Comparison of ENCODE assay signal across 1 cellular context in the genomic region with DNA sequence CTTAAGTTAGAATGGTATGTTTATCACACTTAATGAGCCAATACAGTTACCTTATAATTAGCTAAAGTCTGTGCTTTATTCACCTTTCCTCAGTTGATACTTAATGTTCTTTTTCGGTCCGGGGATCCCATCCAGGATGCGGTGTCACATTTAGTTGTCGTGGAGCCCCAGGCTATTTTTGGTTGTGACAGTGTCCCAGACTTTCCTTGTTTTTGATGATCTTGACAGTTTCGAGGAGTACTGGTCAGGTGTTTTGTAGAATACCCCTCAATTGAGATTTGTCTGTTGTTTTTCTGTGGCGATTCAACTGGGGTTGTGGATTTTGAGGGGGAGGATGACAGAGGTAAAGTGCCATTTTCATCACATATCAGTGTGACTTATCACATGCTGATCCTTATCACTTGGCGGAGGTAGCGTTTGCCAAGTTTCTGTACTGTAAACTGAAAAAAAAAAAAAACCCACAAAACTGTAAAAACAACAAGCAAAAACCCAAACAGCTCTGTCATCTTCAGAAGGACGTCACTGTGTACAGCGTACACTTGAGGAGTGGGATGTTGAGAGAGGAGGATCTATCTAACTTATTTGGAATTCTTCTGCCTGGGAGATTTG.
TF ChIP-seq lines count a peak whose summit lies in the region.

No MANE protein-coding gene starts in this region.

TF ChIP-seq in HepG2, 621 proteins besides CTCF, POLR2A, EP300 and RAD21:
- TF ChIP-seq, protein P1, sequence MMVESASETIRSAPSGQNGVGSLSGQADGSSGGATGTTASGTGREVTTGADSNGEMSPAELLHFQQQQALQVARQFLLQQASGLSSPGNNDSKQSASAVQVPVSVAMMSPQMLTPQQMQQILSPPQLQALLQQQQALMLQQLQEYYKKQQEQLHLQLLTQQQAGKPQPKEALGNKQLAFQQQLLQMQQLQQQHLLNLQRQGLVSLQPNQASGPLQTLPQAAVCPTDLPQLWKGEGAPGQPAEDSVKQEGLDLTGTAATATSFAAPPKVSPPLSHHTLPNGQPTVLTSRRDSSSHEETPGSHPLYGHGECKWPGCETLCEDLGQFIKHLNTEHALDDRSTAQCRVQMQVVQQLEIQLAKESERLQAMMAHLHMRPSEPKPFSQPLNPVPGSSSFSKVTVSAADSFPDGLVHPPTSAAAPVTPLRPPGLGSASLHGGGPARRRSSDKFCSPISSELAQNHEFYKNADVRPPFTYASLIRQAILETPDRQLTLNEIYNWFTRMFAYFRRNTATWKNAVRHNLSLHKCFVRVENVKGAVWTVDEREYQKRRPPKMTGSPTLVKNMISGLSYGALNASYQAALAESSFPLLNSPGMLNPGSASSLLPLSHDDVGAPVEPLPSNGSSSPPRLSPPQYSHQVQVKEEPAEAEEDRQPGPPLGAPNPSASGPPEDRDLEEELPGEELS (CRISPR knock-in tag; IDR thresholded peaks at IDR 0.05) = 0 out of 2 replicates have a peak, but pooled peaks have one; percentile 26
- TF ChIP-seq, protein P2, sequence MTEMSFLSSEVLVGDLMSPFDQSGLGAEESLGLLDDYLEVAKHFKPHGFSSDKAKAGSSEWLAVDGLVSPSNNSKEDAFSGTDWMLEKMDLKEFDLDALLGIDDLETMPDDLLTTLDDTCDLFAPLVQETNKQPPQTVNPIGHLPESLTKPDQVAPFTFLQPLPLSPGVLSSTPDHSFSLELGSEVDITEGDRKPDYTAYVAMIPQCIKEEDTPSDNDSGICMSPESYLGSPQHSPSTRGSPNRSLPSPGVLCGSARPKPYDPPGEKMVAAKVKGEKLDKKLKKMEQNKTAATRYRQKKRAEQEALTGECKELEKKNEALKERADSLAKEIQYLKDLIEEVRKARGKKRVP (CRISPR knock-in tag; IDR thresholded peaks at IDR 0.05) = peak in 1 of 2 experiments; percentile 24; a peak in 1 of 4 replicates
- TF ChIP-seq ZNF703 (CRISPR knock-in tag; IDR thresholded peaks at IDR 0.05; ENCODE audit: borderline replicate concordance) (no peak), MAFF (IDR thresholded peaks at IDR 0.05; ENCODE audit: low read depth, low read length) (0 out of 2 replicates have a peak, but pooled peaks have one; percentile 55), MAFK (conservative IDR thresholded peaks at IDR 0.05 in 1 of 2, IDR thresholded peaks at IDR 0.05 in 1 of 2; ENCODE audit: low read length in 2 of 2) (peak; percentile 75 to 77), ZNF788 (CRISPR knock-in tag; IDR thresholded peaks at IDR 0.05; ENCODE audit: borderline replicate concordance) (no peak), SSRP1 (CRISPR knock-in tag; IDR thresholded peaks at IDR 0.05) (0 out of 2 replicates have a peak, but pooled peaks have one; percentile 35), RBM22 (optimal IDR thresholded peaks at IDR 0.05; ENCODE audit: low read length) (peak; percentile 68), ZMYM4 (CRISPR knock-in tag; IDR thresholded peaks at IDR 0.05) (0 out of 2 replicates have a peak, but pooled peaks have one; percentile 14), KLF11 (CRISPR knock-in tag; IDR thresholded peaks at IDR 0.05) (no peak)
- TF ChIP-seq, protein P3, sequence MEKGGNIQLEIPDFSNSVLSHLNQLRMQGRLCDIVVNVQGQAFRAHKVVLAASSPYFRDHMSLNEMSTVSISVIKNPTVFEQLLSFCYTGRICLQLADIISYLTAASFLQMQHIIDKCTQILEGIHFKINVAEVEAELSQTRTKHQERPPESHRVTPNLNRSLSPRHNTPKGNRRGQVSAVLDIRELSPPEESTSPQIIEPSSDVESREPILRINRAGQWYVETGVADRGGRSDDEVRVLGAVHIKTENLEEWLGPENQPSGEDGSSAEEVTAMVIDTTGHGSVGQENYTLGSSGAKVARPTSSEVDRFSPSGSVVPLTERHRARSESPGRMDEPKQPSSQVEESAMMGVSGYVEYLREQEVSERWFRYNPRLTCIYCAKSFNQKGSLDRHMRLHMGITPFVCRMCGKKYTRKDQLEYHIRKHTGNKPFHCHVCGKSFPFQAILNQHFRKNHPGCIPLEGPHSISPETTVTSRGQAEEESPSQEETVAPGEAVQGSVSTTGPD (CRISPR knock-in tag; IDR thresholded peaks at IDR 0.05) = no peak
- TF ChIP-seq, protein P4, sequence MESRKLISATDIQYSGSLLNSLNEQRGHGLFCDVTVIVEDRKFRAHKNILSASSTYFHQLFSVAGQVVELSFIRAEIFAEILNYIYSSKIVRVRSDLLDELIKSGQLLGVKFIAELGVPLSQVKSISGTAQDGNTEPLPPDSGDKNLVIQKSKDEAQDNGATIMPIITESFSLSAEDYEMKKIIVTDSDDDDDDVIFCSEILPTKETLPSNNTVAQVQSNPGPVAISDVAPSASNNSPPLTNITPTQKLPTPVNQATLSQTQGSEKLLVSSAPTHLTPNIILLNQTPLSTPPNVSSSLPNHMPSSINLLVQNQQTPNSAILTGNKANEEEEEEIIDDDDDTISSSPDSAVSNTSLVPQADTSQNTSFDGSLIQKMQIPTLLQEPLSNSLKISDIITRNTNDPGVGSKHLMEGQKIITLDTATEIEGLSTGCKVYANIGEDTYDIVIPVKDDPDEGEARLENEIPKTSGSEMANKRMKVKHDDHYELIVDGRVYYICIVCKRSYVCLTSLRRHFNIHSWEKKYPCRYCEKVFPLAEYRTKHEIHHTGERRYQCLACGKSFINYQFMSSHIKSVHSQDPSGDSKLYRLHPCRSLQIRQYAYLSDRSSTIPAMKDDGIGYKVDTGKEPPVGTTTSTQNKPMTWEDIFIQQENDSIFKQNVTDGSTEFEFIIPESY (CRISPR knock-in tag; IDR thresholded peaks at IDR 0.05) = peak; percentile 80
TF ChIP-seq in HepG2: peak in this region for 8.
